Comparison of ENCODE assay signal across 21 cellular contexts in genomic region chr1:232293361-232293760, GRCh38.
"Had no signal": no experiment of that assay in that cellular context is flagged by ENCODE, and none has a peak within 500 bp of the region (broad histone marks: within the 10 kb centered on the region; RNA-seq: fewer than 3 reads in every experiment).

No MANE protein-coding gene starts in this region.

- DNase-seq: dermis blood vessel endothelial cell; effector memory CD4-positive, alpha-beta T cell; hypothalamus; immature natural killer cell; islet precursor cell; mesenchymal stem cell; naive thymus-derived CD4-positive, alpha-beta T cell; right lobe of liver; small intestine; stimulated activated CD4-positive, alpha-beta T cell treated with anti-CD3 and anti-CD28 coated beads, Interleukin-15, amount 100 ng/mL, for 24 hours; stimulated activated CD4-positive, alpha-beta T cell treated with anti-CD3 and anti-CD28 coated beads, Interleukin-2, amount 100 ng/mL, for 48 hours; stimulated activated naive B cell treated with anti-CD40 and anti-IgM and Interleukin-4, amounts not matched to agents 10 μg/mL and 1 μg/mL and 100 μg/mL, for 72 hours; upper lobe of right lung had no signal

- H3K27me3 ChIP-seq: esophagus muscularis mucosa, neural progenitor cell, right lobe of liver, tibial nerve, upper lobe of right lung, vagina had no signal

- H2AFZ ChIP-seq: parathyroid adenoma had no signal

- H3K9ac ChIP-seq: neural progenitor cell, parathyroid adenoma had no signal

- H3K79me2 ChIP-seq: parathyroid adenoma had no signal

- H3K9me3 ChIP-seq: esophagus muscularis mucosa, right lobe of liver, thoracic aorta, tibial nerve, upper lobe of right lung, vagina had no signal

- H3K36me3 ChIP-seq: esophagus muscularis mucosa, neural progenitor cell, right lobe of liver, thoracic aorta, tibial nerve, upper lobe of right lung, vagina had no signal

- ATAC-seq: naive thymus-derived CD4-positive, alpha-beta T cell; right lobe of liver; stimulated activated naive B cell treated with anti-CD40 and anti-IgM and Interleukin-4, amounts not matched to agents 10 μg/mL and 1 μg/mL and 100 μg/mL, for 72 hours; upper lobe of right lung had no signal

- H3K4me3 ChIP-seq: coronary artery, esophagus muscularis mucosa, lung, neural progenitor cell, right lobe of liver, thoracic aorta, tibial nerve, upper lobe of right lung, vagina had no signal

- H3K27ac ChIP-seq: coronary artery, esophagus muscularis mucosa, neural progenitor cell, parathyroid adenoma, right lobe of liver, thoracic aorta, upper lobe of right lung had no signal

- H3K4me1 ChIP-seq: parathyroid adenoma, right lobe of liver had no signal
